ENCODE assay signal across 1 cellular context in the genomic region with DNA sequence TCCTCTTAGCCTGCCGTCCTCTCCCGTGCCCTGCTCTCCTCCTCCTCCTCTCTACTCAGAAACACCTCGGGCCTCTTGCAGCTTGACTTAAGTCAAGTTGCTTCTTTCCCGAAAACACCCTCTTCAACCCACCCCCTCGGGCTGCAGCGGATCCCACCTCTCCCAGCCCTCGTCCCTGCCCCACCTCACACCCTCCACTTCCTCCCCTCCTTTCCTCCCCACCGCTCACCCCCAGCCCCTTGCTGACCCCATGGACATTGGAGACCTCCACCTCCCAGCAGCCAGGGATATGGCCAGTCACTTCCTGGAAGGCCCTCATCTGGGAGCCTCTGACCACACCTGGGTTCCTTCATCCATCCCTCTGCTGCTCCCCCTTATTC.
TF ChIP-seq lines count a peak whose summit lies in the region.

No MANE protein-coding gene starts in this region.

TF ChIP-seq in HepG2, 621 proteins besides CTCF, POLR2A, EP300 and RAD21:
- TF ChIP-seq SMAD1 (CRISPR knock-in tag; IDR thresholded peaks at IDR 0.05; ENCODE audit: borderline replicate concordance, low read depth) = no peak
- no peak for TF ChIP-seq ZNF253 (CRISPR knock-in tag; IDR thresholded peaks at IDR 0.05; ENCODE audit: borderline replicate concordance)
- TF ChIP-seq ZNF766 (CRISPR knock-in tag; IDR thresholded peaks at IDR 0.05; ENCODE audit: borderline replicate concordance) = no peak
- TF ChIP-seq ZNF230 (CRISPR knock-in tag; IDR thresholded peaks at IDR 0.05) = no peak
- no peak for TF ChIP-seq AHR (CRISPR knock-in tag; IDR thresholded peaks at IDR 0.05)
- TF ChIP-seq TOPORS (CRISPR knock-in tag; IDR thresholded peaks at IDR 0.05) = no peak
